Comparison of ENCODE assay signal across 10 cellular contexts in genomic region chr11:1595994-1596575, GRCh38. TPM values are rescaled to one million over a fixed set of nuclear protein-coding genes. Genes with fewer than 3 reads are reported as not detected.
DNase-seq lines count a peak whose midpoint lies in the region; ATAC-seq, FAIRE-seq and TF ChIP-seq lines count a peak whose summit lies in the region.
"Not testable (repeated sequence)": the region's sequence is repeated elsewhere in the genome, so short reads cannot be mapped to it uniquely, and the experiment has no call there.
"Had no signal": no experiment of that assay in that cellular context is flagged by ENCODE, and none has a peak within 500 bp of the region (broad histone marks: within the 10 kb centered on the region; RNA-seq: fewer than 3 reads in every experiment).

No MANE protein-coding gene starts in this region.

- not testable (repeated sequence) for H3K4me3 ChIP-seq in IMR-90 (ENCODE audit: insufficient read depth, low read depth, low read length); Panc1 (ENCODE audit: low read depth in 2 of 2, low read length in 2 of 2); bronchial epithelial cell (ENCODE audit: low read depth, low read length)

- not testable (repeated sequence) for H3K4me2 ChIP-seq in IMR-90 (ENCODE audit: low read depth, low read length)

- not testable (repeated sequence) for H3K18ac ChIP-seq in IMR-90 (ENCODE audit: low read depth, low read length)

- TF ChIP-seq POLR2A in IMR-90 (IDR thresholded peaks at IDR 0.05; ENCODE audit: low read depth, low read length) = not testable (repeated sequence)

- FAIRE-seq in A204.1 (lab: Jason Lieb, UNC) (peak; percentile 46), bronchial epithelial cell (lab: Jason Lieb, UNC) (peak; percentile 90)

- not testable (repeated sequence) for H2AK9ac ChIP-seq in IMR-90 (replicated peaks; ENCODE audit: low read depth, low read length, poor library complexity)

- not testable (repeated sequence) for H4K20me1 ChIP-seq in IMR-90 (ENCODE audit: insufficient read depth, low read length)

- POLR2A ChIA-PET in IMR-90 (lab: Charles Lee; ENCODE audit: unreplicated experiment); Panc1 (lab: Charles Lee): not testable (repeated sequence)

- not testable (repeated sequence) for H2BK5ac ChIP-seq in IMR-90 (ENCODE audit: low read depth, low read length, poor library complexity, severe bottlenecking)

- peaks cover 65% of the 10 kb centered on the region for H3K27me3 Mint-ChIP-seq in progenitor cell of endocrine pancreas

- H4K8ac ChIP-seq in IMR-90 (ENCODE audit: low read depth in 2 of 2, low read length in 2 of 2) = not testable (repeated sequence)

- not testable (repeated sequence) for BruUV-seq in IMR-90 (replicated peaks; lab: Mats Ljungman, UMichigan); Panc1 (replicated peaks; lab: Mats Ljungman, UMichigan)

- ATAC-seq in IMR-90 (ENCODE audit: low read depth) = peak; percentile 54; the same call in 1 of the 2 replicates
- ATAC-seq in Panc1 = peak; percentile 79
- ATAC-seq in left colon = peak; percentile 49

- not testable (repeated sequence) for H3K4ac ChIP-seq in IMR-90 (ENCODE audit: low read depth, low read length)

- H4K91ac ChIP-seq in IMR-90 (ENCODE audit: insufficient read depth, low read depth, low read length) = not testable (repeated sequence)

- H3K9me3 ChIP-seq in IMR-90 (ENCODE audit: control insufficient read depth, insufficient read depth, low read length); Panc1 (ENCODE audit: control insufficient read depth, insufficient read depth, low read depth, low read length): not testable (repeated sequence)

- H3K36me3 Mint-ChIP-seq in progenitor cell of endocrine pancreas (ENCODE audit: insufficient read depth) = not testable (repeated sequence)

- intact Hi-C loops in IMR-90 (cut with micrococcal nuclease); Panc1 (cut with micrococcal nuclease; ENCODE audit: unreplicated experiment); left colon (cut with DNase I, micrococcal nuclease): not testable (repeated sequence)

- not testable (repeated sequence) for H3K4me3 Mint-ChIP-seq in progenitor cell of endocrine pancreas (ENCODE audit: low read depth)

- not testable (repeated sequence) for H4K5ac ChIP-seq in IMR-90 (ENCODE audit: low read depth, low read length)

- peak; percentile 79 for DNase-seq in G401 (ENCODE audit: low spot score)
- not testable (repeated sequence) for DNase-seq in IMR-90; Panc1 (ENCODE audit: low read depth, low spot score); bronchial epithelial cell (ENCODE audit: low read depth); left colon; progenitor cell of endocrine pancreas (ENCODE audit: low spot score, unreplicated experiment)
- DNase-seq in fibroblast of peridontal ligament (ENCODE audit: extremely low read depth) = peak; percentile 31

- H2AFZ ChIP-seq in IMR-90 (replicated peaks; ENCODE audit: low read length, poor library complexity) = not testable (repeated sequence)

- not testable (repeated sequence) for H3K14ac ChIP-seq in IMR-90 (replicated peaks; ENCODE audit: low read depth, low read length)

- CTCF ChIA-PET in IMR-90 (lab: Yijun Ruan, JAX) (interaction anchor here (0.9 to 1.8 kb wide), 6 partner anchors 9 to 49 kb away, joined by 3 to 9 read pairs (median 4); partner anchors contain the start of gene KRTAP5-1), Panc1 (lab: Charles Lee) (interaction anchor here (0.6 to 1.3 kb wide), 10 partner anchors 14 to 406 kb away, joined by 3 to 6 read pairs (median 4); no protein-coding TSS in a partner anchor)

- H3K27ac Mint-ChIP-seq in progenitor cell of endocrine pancreas = peak overlapping the region; percentile 89

- H3K27ac ChIP-seq in IMR-90 (ENCODE audit: insufficient read depth, low read length); Panc1 (ENCODE audit: low read length): not testable (repeated sequence)

- H3K9me1 ChIP-seq in IMR-90 (ENCODE audit: insufficient read depth, low read length) = not testable (repeated sequence)

- H3K36me3 ChIP-seq in IMR-90 (ENCODE audit: control insufficient read depth, insufficient read depth, low read length); Panc1 (ENCODE audit: control insufficient read depth, insufficient read depth, low read length); bronchial epithelial cell (ENCODE audit: control insufficient read depth, insufficient read depth, low read length): not testable (repeated sequence)

- TF ChIP-seq CTCF in IMR-90 (conservative IDR thresholded peaks at IDR 0.05; ENCODE audit: low read depth, low read length) = 0 out of 2 replicates have a peak, but pooled peaks have one; percentile 15
- not testable (repeated sequence) for TF ChIP-seq CTCF in Panc1 (IDR thresholded peaks at IDR 0.05); bronchial epithelial cell (IDR thresholded peaks at IDR 0.05; ENCODE audit: insufficient read depth, low read length, severe bottlenecking); progenitor cell of endocrine pancreas (IDR thresholded peaks at IDR 0.05; ENCODE audit: unreplicated experiment)

- not testable (repeated sequence) for H2BK120ac ChIP-seq in IMR-90 (ENCODE audit: low read depth, low read length)

- in situ Hi-C loops in G401 (cut with HindIII; ENCODE audit: low sequenced_read_pairs); IMR-90 (cut with MboI; ENCODE audit: low sequenced_read_pairs); Panc1 (cut with HindIII; ENCODE audit: low pct_unique_long_range_greater_than_20kb, low sequenced_read_pairs): not testable (repeated sequence)

- H2BK20ac ChIP-seq in IMR-90 (ENCODE audit: low read depth, low read length) = not testable (repeated sequence)

- H3K9ac ChIP-seq in IMR-90 (ENCODE audit: low read depth, low read length) = not testable (repeated sequence)

- dilution Hi-C loops in IMR-90 (cut with HindIII; ENCODE audit: low sequenced_read_pairs, unreplicated experiment) = not testable (repeated sequence)

- WGBS in IMR-90 (ENCODE audit: extremely low coverage in 2 of 2, insufficient read length in 1 of 2), 2 experiments = 11% methylated on average over 3 of the region's 11 CpGs; no CpG with 5 or more reads in 1 of the 2 experiments

- not testable (repeated sequence) for H3K9me3 Mint-ChIP-seq in progenitor cell of endocrine pancreas (ENCODE audit: low read depth)

- H3K23ac ChIP-seq in IMR-90 (ENCODE audit: low read depth, low read length) = not testable (repeated sequence)

- H3K79me1 ChIP-seq in IMR-90 (ENCODE audit: low read depth in 1 of 2, low read length in 2 of 2) = not testable (repeated sequence)

- H2AK5ac ChIP-seq in IMR-90 (ENCODE audit: low read depth, low read length) = not testable (repeated sequence)

- TF ChIP-seq RAD21 in IMR-90 (IDR thresholded peaks at IDR 0.05; ENCODE audit: low read length) = not testable (repeated sequence)

- H3K4me1 Mint-ChIP-seq in progenitor cell of endocrine pancreas (ENCODE audit: low read depth) = not testable (repeated sequence)

- H2BK15ac ChIP-seq in IMR-90 (ENCODE audit: low read depth, low read length) = not testable (repeated sequence)

- not testable (repeated sequence) for H3K4me1 ChIP-seq in IMR-90 (ENCODE audit: control insufficient read depth, insufficient read depth, low read length); Panc1 (ENCODE audit: control insufficient read depth, insufficient read depth, low read length)

- not testable (repeated sequence) for H3K56ac ChIP-seq in IMR-90 (ENCODE audit: extremely low read depth, insufficient read depth, low read length)

- H3K27me3 ChIP-seq in IMR-90 (ENCODE audit: control insufficient read depth, insufficient read depth, low read length) = peaks cover 43% of the 10 kb centered on the region
- H3K27me3 ChIP-seq in Panc1 (ENCODE audit: control insufficient read depth, insufficient read depth, low read length) = peaks cover 29% of the 10 kb centered on the region
- H3K27me3 ChIP-seq in bronchial epithelial cell (ENCODE audit: control insufficient read depth, insufficient read depth, low read length) = not testable (repeated sequence)

RNA-seq across cellular contexts. Expression of gene KRTAP5-2, which starts 2.0 kb away (rescaled TPM):
- not detected in 2 replicates for total RNA-seq in G401 (2014; rRNA removed; shearing (Covaris generic))
- total RNA-seq in IMR-90 (2012; rRNA removed) (not detected in 2 replicates), Panc1 (2021; ENCODE audit: unreplicated experiment) (not detected), bronchial epithelial cell (not detected in 2 replicates), left colon (not detected), progenitor cell of endocrine pancreas (not detected in 2 replicates)
- not detected in 2 replicates for polyA plus RNA-seq in IMR-90 (2012; rRNA removed)
- polyA plus RNA-seq in IMR-90 (2012; cell fraction: cytosol; rRNA removed) = not detected in 2 replicates
- polyA plus RNA-seq in IMR-90 (2012; cell fraction: nucleus; rRNA removed; ENCODE audit: low replicate concordance) = not detected in 2 replicates
- polyA plus RNA-seq in Panc1 (2012; ENCODE audit: insufficient read length) = not detected
- total RNA-seq: CD8-positive, alpha-beta memory T cell; LHCN-M2 had no signal

RNA-seq across cellular contexts. Expression of gene KRTAP5-1, which starts 11.0 kb away (rescaled TPM):
- total RNA-seq in G401 (2014; rRNA removed; shearing (Covaris generic)) = not detected in 2 replicates
- not detected in 2 replicates for total RNA-seq in IMR-90 (2012; rRNA removed)
- not detected in 2 replicates for polyA plus RNA-seq in IMR-90 (2012; rRNA removed)
- polyA plus RNA-seq in IMR-90 (2012; cell fraction: cytosol; rRNA removed) = not detected in 2 replicates
- polyA plus RNA-seq in IMR-90 (2012; cell fraction: nucleus; rRNA removed; ENCODE audit: low replicate concordance) = not detected in 2 replicates
- total RNA-seq in Panc1 (2021; ENCODE audit: unreplicated experiment) = not detected
- 1.0 TPM for polyA plus RNA-seq in Panc1 (2012; ENCODE audit: insufficient read length)
- not detected in 2 replicates for total RNA-seq in bronchial epithelial cell
- total RNA-seq in left colon = not detected
- total RNA-seq in progenitor cell of endocrine pancreas = not detected in 2 replicates
- total RNA-seq: CD8-positive, alpha-beta memory T cell; LHCN-M2 had no signal
- polyA plus RNA-seq: CD8-positive, alpha-beta memory T cell had no signal

RNA-seq across cellular contexts. Expression of gene KRTAP5-3, which starts 12.2 kb away (rescaled TPM):
- not detected in 2 replicates for total RNA-seq in G401 (2014; rRNA removed; shearing (Covaris generic))
- total RNA-seq in IMR-90 (2012; rRNA removed) (not detected in 2 replicates), Panc1 (2021; ENCODE audit: unreplicated experiment) (not detected), bronchial epithelial cell (not detected in 2 replicates), left colon (not detected), progenitor cell of endocrine pancreas (not detected in 2 replicates)
- not detected in 2 replicates for polyA plus RNA-seq in IMR-90 (2012; rRNA removed)
- polyA plus RNA-seq in IMR-90 (2012; cell fraction: cytosol; rRNA removed) = not detected in 2 replicates
- polyA plus RNA-seq in IMR-90 (2012; cell fraction: nucleus; rRNA removed; ENCODE audit: low replicate concordance) = not detected in 2 replicates
- not detected for polyA plus RNA-seq in Panc1 (2012; ENCODE audit: insufficient read length)
- total RNA-seq: CD8-positive, alpha-beta memory T cell; LHCN-M2 had no signal
- polyA plus RNA-seq: CD8-positive, alpha-beta memory T cell had no signal

RNA-seq across cellular contexts. Expression of gene DUSP8, which starts 24.0 kb away (rescaled TPM):
- 1.5 and 8.9 TPM in 2 replicates for total RNA-seq in G401 (2014; rRNA removed; shearing (Covaris generic))
- 0.28 and 0.72 TPM in 2 replicates for total RNA-seq in IMR-90 (2012; rRNA removed)
- polyA plus RNA-seq in IMR-90 (2012; rRNA removed) = 4.2 and 4.7 TPM in 2 replicates
- 2.4 and 4.6 TPM in 2 replicates for polyA plus RNA-seq in IMR-90 (2012; cell fraction: cytosol; rRNA removed)
- polyA plus RNA-seq in IMR-90 (2012; cell fraction: nucleus; rRNA removed; ENCODE audit: low replicate concordance) = 12.8 and 22.4 TPM in 2 replicates
- total RNA-seq in Panc1 (2021; ENCODE audit: unreplicated experiment) = 5.5 TPM
- polyA plus RNA-seq in Panc1 (2012; ENCODE audit: insufficient read length) = 8.9 TPM
- total RNA-seq in bronchial epithelial cell = 0.26 and 0.64 TPM in 2 replicates
- total RNA-seq in left colon = 10 to 100 TPM; 27.2 to 45.0 TPM
- total RNA-seq in progenitor cell of endocrine pancreas = 15.2 and 15.9 TPM in 2 replicates
- total RNA-seq: LHCN-M2 had no signal

RNA-seq across cellular contexts. Expression of gene KRTAP5-4, which starts 25.9 kb away (rescaled TPM):
- total RNA-seq in G401 (2014; rRNA removed; shearing (Covaris generic)) = not detected in 2 replicates
- total RNA-seq in IMR-90 (2012; rRNA removed) (not detected in 2 replicates), Panc1 (2021; ENCODE audit: unreplicated experiment) (not detected), bronchial epithelial cell (not detected in 2 replicates), left colon (not detected), progenitor cell of endocrine pancreas (not detected in 2 replicates)
- polyA plus RNA-seq in IMR-90 (2012; rRNA removed) = not detected in 2 replicates
- not detected in 2 replicates for polyA plus RNA-seq in IMR-90 (2012; cell fraction: cytosol; rRNA removed)
- not detected in 2 replicates for polyA plus RNA-seq in IMR-90 (2012; cell fraction: nucleus; rRNA removed; ENCODE audit: low replicate concordance)
- polyA plus RNA-seq in Panc1 (2012; ENCODE audit: insufficient read length) = not detected
- total RNA-seq: CD8-positive, alpha-beta memory T cell; LHCN-M2 had no signal
- polyA plus RNA-seq: CD8-positive, alpha-beta memory T cell had no signal
